17 cellular contexts compared by ENCODE assay signal in the genomic region with DNA sequence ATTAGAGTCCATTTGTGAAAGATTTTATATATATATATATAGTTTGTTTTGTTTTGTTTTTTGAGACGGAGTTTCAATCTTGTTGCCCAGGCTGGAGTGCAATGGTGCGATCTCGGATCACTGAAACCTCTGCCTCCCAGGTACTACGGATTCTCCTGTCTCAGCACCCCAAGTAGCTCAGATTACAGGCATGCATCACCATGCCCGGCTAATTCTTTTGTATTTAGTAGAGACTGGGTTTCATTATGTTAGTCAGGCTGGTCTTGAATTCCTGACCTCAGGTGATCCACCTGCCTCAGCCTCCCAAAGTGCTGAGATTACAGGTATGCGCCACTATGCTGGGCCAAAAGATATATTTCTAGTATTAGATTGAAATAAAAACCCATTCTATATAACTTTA. TPM values are rescaled to one million over a fixed set of nuclear protein-coding genes. Genes with fewer than 3 reads are reported as not detected.
DNase-seq lines count a peak whose midpoint lies in the region; ATAC-seq and TF ChIP-seq lines count a peak whose summit lies in the region.
"Had no signal": no experiment of that assay in that cellular context is flagged by ENCODE, and none has a peak within 500 bp of the region (broad histone marks: within the 10 kb centered on the region; RNA-seq: fewer than 3 reads in every experiment).

No MANE protein-coding gene starts in this region.

- TF ChIP-seq CTCF in GM23338 (conservative IDR thresholded peaks at IDR 0.05; ENCODE audit: low read depth in 2 of 2) (no peak), RWPE2 (IDR thresholded peaks at IDR 0.05; ENCODE audit: poor library complexity, severe bottlenecking) (no peak), smooth muscle cell (IDR thresholded peaks at IDR 0.05; ENCODE audit: borderline replicate concordance, insufficient read depth, poor library complexity, severe bottlenecking) (no peak)

- H3K36me3 ChIP-seq in GM23338 (ENCODE audit: insufficient read depth) (no peaks in the 10 kb centered on the region), RWPE2 (ENCODE audit: low read depth) (peaks cover 17% of the 10 kb centered on the region), smooth muscle cell (ENCODE audit: low read depth) (no peaks in the 10 kb centered on the region)
- H3K36me3 ChIP-seq: BE2C had no signal

- H3K4me3 Mint-ChIP-seq in GM23338 = no peak overlapping the region
- H3K4me3 Mint-ChIP-seq in activated naive CD8-positive, alpha-beta T cell treated with anti-CD3 and anti-CD28 coated beads, Interleukin-2, amount 50 U/mL, for 24 hours = no peak overlapping the region

- H3K27me3 Mint-ChIP-seq in GM23338 (ENCODE audit: insufficient read depth, low read depth, poor library complexity) = peaks cover 16% of the 10 kb centered on the region
- H3K27me3 Mint-ChIP-seq in activated naive CD8-positive, alpha-beta T cell treated with anti-CD3 and anti-CD28 coated beads, Interleukin-2, amount 50 U/mL, for 24 hours = no peaks in the 10 kb centered on the region
- H3K27me3 Mint-ChIP-seq: CD4-positive, CD25-positive, alpha-beta regulatory T cell; CD8-positive, alpha-beta memory T cell had no signal

- WGBS in smooth muscle cell (ENCODE audit: low lambda C conversion rate) = 84% methylated on average over 6 of the region's 6 CpGs

- H3K27me3 ChIP-seq in GM23338 (ENCODE audit: insufficient read depth) (no peaks in the 10 kb centered on the region), RWPE2 (ENCODE audit: insufficient read depth, poor library complexity, severe bottlenecking) (no peaks in the 10 kb centered on the region), smooth muscle cell (ENCODE audit: low read depth) (no peaks in the 10 kb centered on the region)
- H3K27me3 ChIP-seq: BE2C had no signal

- H3K27ac Mint-ChIP-seq in GM23338 = no peak overlapping the region
- H3K27ac Mint-ChIP-seq in activated naive CD8-positive, alpha-beta T cell treated with anti-CD3 and anti-CD28 coated beads, Interleukin-2, amount 50 U/mL, for 24 hours = no peak overlapping the region
- H3K27ac Mint-ChIP-seq: CD4-positive, CD25-positive, alpha-beta regulatory T cell had no signal

- no peak overlapping the region for H3K4me2 ChIP-seq in GM23338
- H3K4me2 ChIP-seq in smooth muscle cell = no peak overlapping the region

- H3K9me3 ChIP-seq in RWPE2 (ENCODE audit: severe bottlenecking) = no peaks in the 10 kb centered on the region
- no peaks in the 10 kb centered on the region for H3K9me3 ChIP-seq in smooth muscle cell (replicated peaks; ENCODE audit: low read depth)
- H3K9me3 ChIP-seq: BE2C had no signal

- H3K79me2 ChIP-seq in GM23338 (replicated peaks; ENCODE audit: insufficient read depth) = peaks cover 11% of the 10 kb centered on the region
- H3K79me2 ChIP-seq in smooth muscle cell (ENCODE audit: low read depth) = peaks cover 8% of the 10 kb centered on the region

- ATAC-seq in GM23338 (peak; percentile 4), RWPE2 (ENCODE audit: low read depth) (no peak), GM18517 (IDR thresholded peaks at IDR 0.05; ENCODE audit: unreplicated experiment) (no peak)
- ATAC-seq in activated naive CD8-positive, alpha-beta T cell treated with anti-CD3 and anti-CD28 coated beads, Interleukin-2, amount 50 U/mL, for 24 hours = no peak

- H4K20me1 ChIP-seq in GM23338 (replicated peaks; ENCODE audit: insufficient read depth) (peaks cover 3% of the 10 kb centered on the region; the same call in 1 of the 2 replicates), smooth muscle cell (ENCODE audit: low read depth) (no peaks in the 10 kb centered on the region)

- H3K27ac ChIP-seq in GM23338 (ENCODE audit: low read depth) (no peak overlapping the region), RWPE2 (ENCODE audit: poor library complexity, severe bottlenecking) (peak overlapping the region; percentile 4), epithelial cell of prostate (peak overlapping the region; percentile 45), smooth muscle cell (ENCODE audit: low read depth) (peak overlapping the region; percentile 72)
- H3K27ac ChIP-seq: GM23248, HL-60 had no signal

- peak; percentile 75 for DNase-seq in GM23338 (ENCODE audit: low spot score)
- DNase-seq in RWPE2 (ENCODE audit: low spot score) = no peak
- peak; percentile 14 for DNase-seq in epithelial cell of prostate (ENCODE audit: low read depth, low spot score)
- DNase-seq in smooth muscle cell (lab: John Stamatoyannopoulos, UW; ENCODE audit: unreplicated experiment) = no peak
- DNase-seq in HuH-7.5 (ENCODE audit: low spot score) = no peak
- DNase-seq in activated naive CD8-positive, alpha-beta T cell treated with anti-CD3 and anti-CD28 coated beads, Interleukin-2, amount 50 U/mL, for 24 hours = no peak
- DNase-seq: ACHN; BE2C; C1 segment of cervical spinal cord; CD4-positive, CD25-positive, alpha-beta regulatory T cell; CD8-positive, alpha-beta memory T cell; COR-L47; GF-D8; KG1 had no signal

- no peaks in the 10 kb centered on the region for H3K9me2 ChIP-seq in GM23338 (ENCODE audit: insufficient read depth)

- H3K4me1 ChIP-seq in GM23338 (ENCODE audit: insufficient read depth) = peaks cover 26% of the 10 kb centered on the region
- peaks cover 8% of the 10 kb centered on the region for H3K4me1 ChIP-seq in RWPE2 (ENCODE audit: insufficient read depth, poor library complexity, severe bottlenecking)
- H3K4me1 ChIP-seq in smooth muscle cell (ENCODE audit: low read depth) = peaks cover 9% of the 10 kb centered on the region
- H3K4me1 ChIP-seq: BE2C had no signal

- no peak overlapping the region for H3K9ac ChIP-seq in smooth muscle cell (ENCODE audit: low read depth)
- H3K9ac ChIP-seq: GM23248 had no signal

- peaks cover 12% of the 10 kb centered on the region for H3K36me3 Mint-ChIP-seq in GM23338 (ENCODE audit: low read depth)
- peaks cover 60% of the 10 kb centered on the region for H3K36me3 Mint-ChIP-seq in activated naive CD8-positive, alpha-beta T cell treated with anti-CD3 and anti-CD28 coated beads, Interleukin-2, amount 50 U/mL, for 24 hours (ENCODE audit: low read depth)

- no peaks in the 10 kb centered on the region; the same call in 2 of the 3 replicates for H3K9me3 Mint-ChIP-seq in GM23338
- peaks cover 42% of the 10 kb centered on the region for H3K9me3 Mint-ChIP-seq in activated naive CD8-positive, alpha-beta T cell treated with anti-CD3 and anti-CD28 coated beads, Interleukin-2, amount 50 U/mL, for 24 hours

- H3K4me3 ChIP-seq in GM23338 = no peak overlapping the region
- no peak overlapping the region for H3K4me3 ChIP-seq in RWPE2 (ENCODE audit: severe bottlenecking)
- H3K4me3 ChIP-seq in smooth muscle cell = no peak overlapping the region
- H3K4me3 ChIP-seq: GM23248 had no signal

- peaks cover 22% of the 10 kb centered on the region for H3K4me1 Mint-ChIP-seq in GM23338
- peaks cover 16% of the 10 kb centered on the region for H3K4me1 Mint-ChIP-seq in activated naive CD8-positive, alpha-beta T cell treated with anti-CD3 and anti-CD28 coated beads, Interleukin-2, amount 50 U/mL, for 24 hours

- peaks cover 10% of the 10 kb centered on the region for H3F3A ChIP-seq in GM23338 (replicated peaks; ENCODE audit: low read depth)
- peaks cover 8% of the 10 kb centered on the region for H3F3A ChIP-seq in smooth muscle cell (ENCODE audit: low read depth)

- H2AFZ ChIP-seq in GM23338 = no peak overlapping the region
- H2AFZ ChIP-seq in smooth muscle cell (ENCODE audit: low read depth) = no peak overlapping the region
- H2AFZ ChIP-seq: GM23248 had no signal

TF ChIP-seq in GM23338, 12 proteins besides CTCF, POLR2A, EP300 and RAD21:
- TF ChIP-seq CREB1 (CRISPR knock-in tag; IDR thresholded peaks at IDR 0.05; ENCODE audit: low read depth) (no peak), EZH2 (IDR thresholded peaks at IDR 0.05; ENCODE audit: low read depth, unreplicated experiment) (no peak), POLR2AphosphoS5 (IDR thresholded peaks at IDR 0.05; ENCODE audit: low read depth) (no peak), NANOG (IDR thresholded peaks at IDR 0.05; ENCODE audit: borderline replicate concordance) (no peak), ZNF331 (CRISPR knock-in tag; IDR thresholded peaks at IDR 0.05; ENCODE audit: low read depth) (no peak)
TF ChIP-seq in GM23338: peak in this region for 0.

RNA-seq across cellular contexts. Expression of a gene that starts 4.0 kb away (rescaled TPM):
- 24.7 TPM in 2 replicates for total RNA-seq in GM23338 (2014; rRNA removed; shearing (Covaris generic))
- polyA plus RNA-seq in GM23338 (2016; fragmentation: Nextera tagmentation; extraction: Ambion mirVana) (6.7 and 8.5 TPM in 2 replicates), smooth muscle cell (5.5 and 6.1 TPM in 2 replicates)
- total RNA-seq in smooth muscle cell = 10.0 and 11.3 TPM in 2 replicates

RNA-seq across cellular contexts. Expression of a gene that starts 38.7 kb away (rescaled TPM):
- 27.1 and 32.1 TPM in 2 replicates for total RNA-seq in GM23338 (2014; rRNA removed; shearing (Covaris generic))
- 7.0 and 10.5 TPM in 2 replicates for polyA plus RNA-seq in GM23338 (2016; fragmentation: Nextera tagmentation; extraction: Ambion mirVana)
- 30.2 and 41.3 TPM in 2 replicates for total RNA-seq in smooth muscle cell
- 1.3 and 3.7 TPM in 2 replicates for polyA plus RNA-seq in smooth muscle cell

Comparison
In these comparisons a context has a peak if more than half of its experiments do, and no peak if none do; other contexts are left out.
1. DNase-seq: peak in GM23338 (single experiment) and epithelial cell of prostate (single experiment); none in RWPE2 (single experiment), smooth muscle cell (single experiment), HuH-7.5 (single experiment) and activated naive CD8-positive, alpha-beta T cell treated with anti-CD3 and anti-CD28 coated beads, Interleukin-2, amount 50 U/mL, for 24 hours (single experiment).